ENCODE assay signal across 1 cellular context in genomic region chr12:55926738-55927587, GRCh38.
A peak's percentile ranks its signal among the peaks of the same experiment; 100 is the strongest.
TF ChIP-seq lines count a peak whose summit lies in the region.

No MANE protein-coding gene starts in this region.

TF ChIP-seq in HEK293, 187 proteins besides CTCF, POLR2A, EP300 and RAD21 (continued from another document and continues in another):
- TF ChIP-seq ZBTB10 (tag by site-specific recombination; IDR thresholded peaks at IDR 0.05) = peak; percentile 96
- no peak for TF ChIP-seq ZNF791 (tag by site-specific recombination; IDR thresholded peaks at IDR 0.05)
- no peak for TF ChIP-seq IKZF3 (tag by site-specific recombination; IDR thresholded peaks at IDR 0.05)
- TF ChIP-seq ZNF391 (tag by site-specific recombination; IDR thresholded peaks at IDR 0.05; ENCODE audit: borderline replicate concordance, low read depth) = peak; percentile 66; the same call in 1 of the 2 replicates
- TF ChIP-seq ZNF639 (tag by site-specific recombination; IDR thresholded peaks at IDR 0.05) = peak; percentile 78
- peak; percentile 21; the same call in 1 of the 2 replicates for TF ChIP-seq ZNF398 (tag by site-specific recombination; IDR thresholded peaks at IDR 0.05)
- TF ChIP-seq SP2 (tag by site-specific recombination; IDR thresholded peaks at IDR 0.05) = peak; percentile 89
- TF ChIP-seq PBX3 (CRISPR knock-in tag; IDR thresholded peaks at IDR 0.05) = no peak
- no peak for TF ChIP-seq TRIM28 (IDR thresholded peaks at IDR 0.05; ENCODE audit: borderline replicate concordance, low read length)
- TF ChIP-seq, protein P1, sequence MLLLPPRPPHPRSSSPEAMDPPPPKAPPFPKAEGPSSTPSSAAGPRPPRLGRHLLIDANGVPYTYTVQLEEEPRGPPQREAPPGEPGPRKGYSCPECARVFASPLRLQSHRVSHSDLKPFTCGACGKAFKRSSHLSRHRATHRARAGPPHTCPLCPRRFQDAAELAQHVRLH (tag by site-specific recombination; IDR thresholded peaks at IDR 0.05) = peak; percentile 84
- peak; percentile 33; the same call in 1 of the 2 replicates for TF ChIP-seq KLF7 (tag by site-specific recombination; IDR thresholded peaks at IDR 0.05; ENCODE audit: borderline replicate concordance)
- TF ChIP-seq GLI2 (tag by site-specific recombination; IDR thresholded peaks at IDR 0.05; ENCODE audit: borderline replicate concordance, low read depth) = no peak
- TF ChIP-seq ZNF514 (tag by site-specific recombination; IDR thresholded peaks at IDR 0.05) = no peak
- TF ChIP-seq GLIS1 (tag by site-specific recombination; IDR thresholded peaks at IDR 0.05) = peak; percentile 67
- TF ChIP-seq, protein P2, sequence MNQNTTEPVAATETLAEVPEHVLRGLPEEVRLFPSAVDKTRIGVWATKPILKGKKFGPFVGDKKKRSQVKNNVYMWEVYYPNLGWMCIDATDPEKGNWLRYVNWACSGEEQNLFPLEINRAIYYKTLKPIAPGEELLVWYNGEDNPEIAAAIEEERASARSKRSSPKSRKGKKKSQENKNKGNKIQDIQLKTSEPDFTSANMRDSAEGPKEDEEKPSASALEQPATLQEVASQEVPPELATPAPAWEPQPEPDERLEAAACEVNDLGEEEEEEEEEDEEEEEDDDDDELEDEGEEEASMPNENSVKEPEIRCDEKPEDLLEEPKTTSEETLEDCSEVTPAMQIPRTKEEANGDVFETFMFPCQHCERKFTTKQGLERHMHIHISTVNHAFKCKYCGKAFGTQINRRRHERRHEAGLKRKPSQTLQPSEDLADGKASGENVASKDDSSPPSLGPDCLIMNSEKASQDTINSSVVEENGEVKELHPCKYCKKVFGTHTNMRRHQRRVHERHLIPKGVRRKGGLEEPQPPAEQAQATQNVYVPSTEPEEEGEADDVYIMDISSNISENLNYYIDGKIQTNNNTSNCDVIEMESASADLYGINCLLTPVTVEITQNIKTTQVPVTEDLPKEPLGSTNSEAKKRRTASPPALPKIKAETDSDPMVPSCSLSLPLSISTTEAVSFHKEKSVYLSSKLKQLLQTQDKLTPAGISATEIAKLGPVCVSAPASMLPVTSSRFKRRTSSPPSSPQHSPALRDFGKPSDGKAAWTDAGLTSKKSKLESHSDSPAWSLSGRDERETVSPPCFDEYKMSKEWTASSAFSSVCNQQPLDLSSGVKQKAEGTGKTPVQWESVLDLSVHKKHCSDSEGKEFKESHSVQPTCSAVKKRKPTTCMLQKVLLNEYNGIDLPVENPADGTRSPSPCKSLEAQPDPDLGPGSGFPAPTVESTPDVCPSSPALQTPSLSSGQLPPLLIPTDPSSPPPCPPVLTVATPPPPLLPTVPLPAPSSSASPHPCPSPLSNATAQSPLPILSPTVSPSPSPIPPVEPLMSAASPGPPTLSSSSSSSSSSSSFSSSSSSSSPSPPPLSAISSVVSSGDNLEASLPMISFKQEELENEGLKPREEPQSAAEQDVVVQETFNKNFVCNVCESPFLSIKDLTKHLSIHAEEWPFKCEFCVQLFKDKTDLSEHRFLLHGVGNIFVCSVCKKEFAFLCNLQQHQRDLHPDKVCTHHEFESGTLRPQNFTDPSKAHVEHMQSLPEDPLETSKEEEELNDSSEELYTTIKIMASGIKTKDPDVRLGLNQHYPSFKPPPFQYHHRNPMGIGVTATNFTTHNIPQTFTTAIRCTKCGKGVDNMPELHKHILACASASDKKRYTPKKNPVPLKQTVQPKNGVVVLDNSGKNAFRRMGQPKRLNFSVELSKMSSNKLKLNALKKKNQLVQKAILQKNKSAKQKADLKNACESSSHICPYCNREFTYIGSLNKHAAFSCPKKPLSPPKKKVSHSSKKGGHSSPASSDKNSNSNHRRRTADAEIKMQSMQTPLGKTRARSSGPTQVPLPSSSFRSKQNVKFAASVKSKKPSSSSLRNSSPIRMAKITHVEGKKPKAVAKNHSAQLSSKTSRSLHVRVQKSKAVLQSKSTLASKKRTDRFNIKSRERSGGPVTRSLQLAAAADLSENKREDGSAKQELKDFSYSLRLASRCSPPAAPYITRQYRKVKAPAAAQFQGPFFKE (tag by site-specific recombination; IDR thresholded peaks at IDR 0.05; ENCODE audit: borderline replicate concordance) = no peak
- 0 out of 2 replicates have a peak, but pooled peaks have one; percentile 10 for TF ChIP-seq ZNF610 (tag by site-specific recombination; IDR thresholded peaks at IDR 0.05; ENCODE audit: borderline replicate concordance)
- TF ChIP-seq ZBTB26 (tag by site-specific recombination; optimal IDR thresholded peaks at IDR 0.05) = peak; percentile 47
- no peak for TF ChIP-seq ZNF670 (tag by site-specific recombination; IDR thresholded peaks at IDR 0.05; ENCODE audit: low read depth)
- TF ChIP-seq ZNF174 (tag by site-specific recombination; IDR thresholded peaks at IDR 0.05) = no peak
- TF ChIP-seq ZNF311 (tag by site-specific recombination; IDR thresholded peaks at IDR 0.05; ENCODE audit: borderline replicate concordance) = no peak
- TF ChIP-seq ZBTB11 (tag by site-specific recombination; conservative IDR thresholded peaks at IDR 0.05; ENCODE audit: low read depth) = peak; percentile 83
- TF ChIP-seq BCL11A (tag by site-specific recombination; IDR thresholded peaks at IDR 0.05; ENCODE audit: low read depth) = peak; percentile 4; the same call in 1 of the 2 replicates
- peak; percentile 71 for TF ChIP-seq FEZF1 (tag by site-specific recombination; IDR thresholded peaks at IDR 0.05)
- TF ChIP-seq GLIS2 (tag by site-specific recombination; IDR thresholded peaks at IDR 0.05) = peak; percentile 85
- TF ChIP-seq ZNF654 (tag by site-specific recombination; IDR thresholded peaks at IDR 0.05; ENCODE audit: low read depth) = peak; percentile 26; the same call in 1 of the 2 replicates
- no peak for TF ChIP-seq SCRT2 (tag by site-specific recombination; IDR thresholded peaks at IDR 0.05)
- TF ChIP-seq ZNF529 (tag by site-specific recombination; IDR thresholded peaks at IDR 0.05; ENCODE audit: insufficient replicate concordance) = no peak
- TF ChIP-seq ZNF169 (tag by site-specific recombination; IDR thresholded peaks at IDR 0.05) = no peak
- peak; percentile 66; the same call in 1 of the 2 replicates for TF ChIP-seq ELK4 (IDR thresholded peaks at IDR 0.05; ENCODE audit: borderline replicate concordance, low read depth, low read length)
- peak; percentile 47; the same call in 1 of the 2 replicates for TF ChIP-seq ZFP69B (tag by site-specific recombination; IDR thresholded peaks at IDR 0.05)
- TF ChIP-seq BCL11B (tag by site-specific recombination; IDR thresholded peaks at IDR 0.05; ENCODE audit: low read depth) = peak; percentile 93
- peak; percentile 78 for TF ChIP-seq ZBTB8A (tag by site-specific recombination; IDR thresholded peaks at IDR 0.05)
- peak; percentile 93 for TF ChIP-seq KLF9 (tag by site-specific recombination; IDR thresholded peaks at IDR 0.05; ENCODE audit: low read depth)
- no peak for TF ChIP-seq ZNF140 (tag by site-specific recombination; IDR thresholded peaks at IDR 0.05)
